ENCODE assay signal across 15 cellular contexts in genomic region chr11:76891285-76891684, GRCh38.
"Had no signal": no experiment of that assay in that cellular context is flagged by ENCODE, and none has a peak within 500 bp of the region (broad histone marks: within the 10 kb centered on the region; RNA-seq: fewer than 3 reads in every experiment).

No MANE protein-coding gene starts in this region.

- DNase-seq: activated CD4-positive, alpha-beta memory T cell treated with anti-CD3 and anti-CD28 coated beads for 36 hours; activated CD4-positive, alpha-beta T cell treated with anti-CD3 and anti-CD28 coated beads for 1 hour; activated effector memory CD4-positive, alpha-beta T cell treated with anti-CD3 and anti-CD28 coated beads, Interleukin-2, amount 50 U/mL, for 16 hours; activated T-cell treated with anti-CD3 and anti-CD28 coated beads, Interleukin-2, amount 50 U/mL, for 4 hours; aorta; colonic mucosa; effector CD4-positive, alpha-beta T cell; kidney; pancreas; stomach; thyroid gland had no signal

- H3K4me1 ChIP-seq: colonic mucosa, gastroesophageal sphincter had no signal

- H3K27me3 ChIP-seq: cardiac muscle cell, colonic mucosa, gastroesophageal sphincter, neural progenitor cell, pancreas, stomach, thyroid gland had no signal

- H3K9me3 ChIP-seq: colonic mucosa, gastroesophageal sphincter, pancreas, stomach, thyroid gland had no signal

- H3K27ac ChIP-seq: cardiac muscle cell, colonic mucosa, gastroesophageal sphincter, neural progenitor cell, pancreas, skin epidermis, stomach, thyroid gland had no signal

- H3K36me3 ChIP-seq: cardiac muscle cell, colonic mucosa, gastroesophageal sphincter, neural progenitor cell, pancreas, stomach, thyroid gland had no signal

- H3K4me3 ChIP-seq: cardiac muscle cell, colonic mucosa, gastroesophageal sphincter, neural progenitor cell, pancreas, skin epidermis, stomach, thyroid gland had no signal

- ATAC-seq: activated T-cell treated with anti-CD3 and anti-CD28 coated beads, Interleukin-2, amount 50 U/mL, for 4 hours; gastroesophageal sphincter; pancreas had no signal
